ENCODE assay signal across 12 cellular contexts in genomic region chr10:7193369-7193768, GRCh38.
DNase-seq lines count a peak whose midpoint lies in the region; ATAC-seq, FAIRE-seq and TF ChIP-seq lines count a peak whose summit lies in the region.
"Had no signal": no experiment of that assay in that cellular context is flagged by ENCODE, and none has a peak within 500 bp of the region (broad histone marks: within the 10 kb centered on the region; RNA-seq: fewer than 3 reads in every experiment).

No MANE protein-coding gene starts in this region.

- DNase-seq in DND-41 (no peak), endodermal cell (no peak), H54 (ENCODE audit: insufficient read length, low spot score) (no peak)
- DNase-seq in activated naive CD4-positive, alpha-beta T cell treated with anti-CD3 and anti-CD28 coated beads for 36 hours = peak; percentile 71
- peak; percentile 51 to 53 for DNase-seq in stimulated activated CD4-positive, alpha-beta T cell treated with anti-CD3 and anti-CD28 coated beads, Interleukin-2, amount 100 ng/mL, for 24 hours
- DNase-seq: activated gamma-delta T cell, MG63, NCI-H510A had no signal

- intact Hi-C loops in activated naive CD4-positive, alpha-beta T cell treated with anti-CD3 and anti-CD28 coated beads for 36 hours (cut with micrococcal nuclease) = loop anchor here (1.0 kb wide), 5 partner anchors 8 to 218 kb away; partner anchors contain the start of gene SFMBT2

- H3K27me3 ChIP-seq in DND-41 (ENCODE audit: insufficient read depth, low read length, poor library complexity) (no peaks in the 10 kb centered on the region), endodermal cell (ENCODE audit: control insufficient read depth, insufficient read depth, low read length, poor library complexity, severe bottlenecking) (no peaks in the 10 kb centered on the region)
- H3K27me3 ChIP-seq: MG63 had no signal

- H3K4me2 ChIP-seq in DND-41 (ENCODE audit: insufficient read depth, low read length) = no peak overlapping the region

- no peaks in the 10 kb centered on the region for H3K27me3 Mint-ChIP-seq in T-helper 1 cell treated with Interleukin-12 subunit alpha and Interleukin-12 subunit beta and Interleukin-4 antibody, amounts not matched to agents 30 μg/mL and 1 μg/mL, for 36 hours (ENCODE audit: low read depth)
- H3K27me3 Mint-ChIP-seq in activated naive CD4-positive, alpha-beta T cell treated with anti-CD3 and anti-CD28 coated beads for 36 hours (ENCODE audit: low read depth) = no peaks in the 10 kb centered on the region
- no peaks in the 10 kb centered on the region for H3K27me3 Mint-ChIP-seq in endodermal cell (ENCODE audit: insufficient read depth)

- H4K20me1 ChIP-seq in DND-41 (ENCODE audit: insufficient read depth, low read length) = peaks cover 6% of the 10 kb centered on the region; the same call in 1 of the 2 replicates

- WGBS in endodermal cell (ENCODE audit: insufficient coverage in 1 of 2, insufficient read length in 1 of 2), 2 experiments = 96% methylated on average over 7 of the region's 7 CpGs; no CpG with 5 or more reads in 1 of the 2 experiments

- peaks cover 58% of the 10 kb centered on the region for H3K4me1 Mint-ChIP-seq in T-helper 1 cell treated with Interleukin-12 subunit alpha and Interleukin-12 subunit beta and Interleukin-4 antibody, amounts not matched to agents 30 μg/mL and 1 μg/mL, for 36 hours (ENCODE audit: low read depth)
- peaks cover 73% of the 10 kb centered on the region for H3K4me1 Mint-ChIP-seq in activated naive CD4-positive, alpha-beta T cell treated with anti-CD3 and anti-CD28 coated beads for 36 hours (ENCODE audit: low read depth)
- H3K4me1 Mint-ChIP-seq in endodermal cell = peaks cover 4% of the 10 kb centered on the region

- H3K9ac ChIP-seq in DND-41 (ENCODE audit: low read depth, low read length) (no peak overlapping the region), endodermal cell (ENCODE audit: extremely low read depth, low read length, poor library complexity, severe bottlenecking) (no peak overlapping the region)

- ATAC-seq in DND-41 (ENCODE audit: insufficient read depth, low read depth) (peak; percentile 29; the same call in 1 of the 3 replicates), HG03045 (IDR thresholded peaks at IDR 0.05; ENCODE audit: unreplicated experiment) (no peak), HG03039 (IDR thresholded peaks at IDR 0.05; ENCODE audit: unreplicated experiment) (no peak)

- H3K4me3 Mint-ChIP-seq in T-helper 1 cell treated with Interleukin-12 subunit alpha and Interleukin-12 subunit beta and Interleukin-4 antibody, amounts not matched to agents 30 μg/mL and 1 μg/mL, for 36 hours = peak overlapping the region; percentile 72
- peak overlapping the region; percentile 56 for H3K4me3 Mint-ChIP-seq in activated naive CD4-positive, alpha-beta T cell treated with anti-CD3 and anti-CD28 coated beads for 36 hours
- no peak overlapping the region for H3K4me3 Mint-ChIP-seq in endodermal cell

- no peaks in the 10 kb centered on the region for H3K79me2 ChIP-seq in DND-41 (ENCODE audit: insufficient read depth, low read length)

- H3K9me3 ChIP-seq in DND-41 (ENCODE audit: insufficient read depth, low read length, severe bottlenecking) = no peaks in the 10 kb centered on the region
- no peaks in the 10 kb centered on the region for H3K9me3 ChIP-seq in endodermal cell (ENCODE audit: control insufficient read depth, low read length)
- H3K9me3 ChIP-seq: MG63 had no signal

- CTCF ChIA-PET in activated naive CD4-positive, alpha-beta T cell treated with anti-CD3 and anti-CD28 coated beads for 36 hours (lab: Charles Lee) = interaction anchor here (1.3 kb wide), 1 partner anchor 273 kb away, joined by 3 read pairs; no protein-coding TSS in a partner anchor

- peaks cover 21% of the 10 kb centered on the region for H3K9me3 Mint-ChIP-seq in T-helper 1 cell treated with Interleukin-12 subunit alpha and Interleukin-12 subunit beta and Interleukin-4 antibody, amounts not matched to agents 30 μg/mL and 1 μg/mL, for 36 hours
- H3K9me3 Mint-ChIP-seq in activated naive CD4-positive, alpha-beta T cell treated with anti-CD3 and anti-CD28 coated beads for 36 hours = peaks cover 15% of the 10 kb centered on the region
- peaks cover 5% of the 10 kb centered on the region for H3K9me3 Mint-ChIP-seq in endodermal cell

- peaks cover 100% of the 10 kb centered on the region for H3K36me3 ChIP-seq in DND-41 (ENCODE audit: insufficient read depth, low read length)
- H3K36me3 ChIP-seq in endodermal cell (ENCODE audit: control insufficient read depth, insufficient read depth, low read length) = no peaks in the 10 kb centered on the region
- H3K36me3 ChIP-seq: MG63 had no signal

- peaks cover 67% of the 10 kb centered on the region for H3K36me3 Mint-ChIP-seq in T-helper 1 cell treated with Interleukin-12 subunit alpha and Interleukin-12 subunit beta and Interleukin-4 antibody, amounts not matched to agents 30 μg/mL and 1 μg/mL, for 36 hours (ENCODE audit: low read depth)
- H3K36me3 Mint-ChIP-seq in activated naive CD4-positive, alpha-beta T cell treated with anti-CD3 and anti-CD28 coated beads for 36 hours (ENCODE audit: low read depth) = peaks cover 59% of the 10 kb centered on the region
- peaks cover 33% of the 10 kb centered on the region for H3K36me3 Mint-ChIP-seq in endodermal cell (ENCODE audit: low read depth)

- TF ChIP-seq CTCF in DND-41 (IDR thresholded peaks at IDR 0.05; ENCODE audit: borderline replicate concordance, extremely low read depth, low read length, poor library complexity, severe bottlenecking) = no peak
- TF ChIP-seq CTCF in endodermal cell (conservative IDR thresholded peaks at IDR 0.05) = no peak

- H3K27ac Mint-ChIP-seq in T-helper 1 cell treated with Interleukin-12 subunit alpha and Interleukin-12 subunit beta and Interleukin-4 antibody, amounts not matched to agents 30 μg/mL and 1 μg/mL, for 36 hours = peak overlapping the region; percentile 94
- peak overlapping the region; percentile 88 for H3K27ac Mint-ChIP-seq in activated naive CD4-positive, alpha-beta T cell treated with anti-CD3 and anti-CD28 coated beads for 36 hours
- no peak overlapping the region for H3K27ac Mint-ChIP-seq in endodermal cell

- no peak overlapping the region for H2AFZ ChIP-seq in DND-41 (ENCODE audit: low read depth, low read length)

- no peak for FAIRE-seq in H54 (lab: Jason Lieb, UNC)

- no peak overlapping the region; the same call in 1 of the 2 replicates for H3K27ac ChIP-seq in DND-41 (ENCODE audit: low read length)
- H3K27ac ChIP-seq in endodermal cell (ENCODE audit: low read depth, low read length) = no peak overlapping the region
- H3K27ac ChIP-seq: SK-N-MC had no signal

- no peaks in the 10 kb centered on the region for H3K4me1 ChIP-seq in DND-41 (ENCODE audit: insufficient read depth, low read length)
- H3K4me1 ChIP-seq in endodermal cell (ENCODE audit: control insufficient read depth, insufficient read depth, low read length) = no peaks in the 10 kb centered on the region

- H3K4me3 ChIP-seq in DND-41 (ENCODE audit: low read depth in 1 of 2, low read length in 2 of 2) = no peak overlapping the region
- H3K4me3 ChIP-seq in endodermal cell (ENCODE audit: low read length) = no peak overlapping the region
- H3K4me3 ChIP-seq: MG63, SK-N-MC had no signal

- TF ChIP-seq POLR2A in H54 (IDR thresholded peaks at IDR 0.05; ENCODE audit: low read depth, low read length) = no peak

Comparison
In these comparisons a context has a peak if more than half of its experiments do, and no peak if none do; other contexts are left out.
1. DNase-seq: peak in activated naive CD4-positive, alpha-beta T cell treated with anti-CD3 and anti-CD28 coated beads for 36 hours (single experiment) and stimulated activated CD4-positive, alpha-beta T cell treated with anti-CD3 and anti-CD28 coated beads, Interleukin-2, amount 100 ng/mL, for 24 hours (2 of 2); none in DND-41 (single experiment), endodermal cell (single experiment) and H54 (single experiment).